Comparison of ENCODE assay signal across 1 cellular context in genomic region chr3:52052831-52053306, GRCh38.
TF ChIP-seq lines count a peak whose summit lies in the region.

No MANE protein-coding gene starts in this region.

TF ChIP-seq in GM12878, 131 proteins besides CTCF, POLR2A, EP300 and RAD21 (continued from another document):
- TF ChIP-seq MTA2 (IDR thresholded peaks at IDR 0.05; ENCODE audit: low read depth) (0 out of 2 replicates have a peak, but pooled peaks have one; percentile 13), SKIL (IDR thresholded peaks at IDR 0.05; ENCODE audit: low read depth, poor library complexity, severe bottlenecking) (no peak), NR2F1 (conservative IDR thresholded peaks at IDR 0.05) (0 out of 2 replicates have a peak, but pooled peaks have one; percentile 18), MYC (IDR thresholded peaks at IDR 0.05; ENCODE audit: insufficient read depth, insufficient read length, insufficient replicate concordance, low read length, severe bottlenecking) (no peak), SIX5 (IDR thresholded peaks at IDR 0.05; ENCODE audit: low read depth, low read length, severe bottlenecking) (no peak), WRNIP1 (IDR thresholded peaks at IDR 0.05; ENCODE audit: borderline replicate concordance, low read depth, low read length) (no peak), TBL1XR1 (IDR thresholded peaks at IDR 0.05; ENCODE audit: low read depth, low read length) (no peak), ESRRA (IDR thresholded peaks at IDR 0.05; ENCODE audit: low read length) (no peak), POLR2AphosphoS2 (IDR thresholded peaks at IDR 0.05; ENCODE audit: low read depth, low read length) (no peak), BACH1 (IDR thresholded peaks at IDR 0.05; ENCODE audit: borderline replicate concordance) (no peak), PBX3 (IDR thresholded peaks at IDR 0.05; ENCODE audit: insufficient replicate concordance, low read depth, low read length) (no peak), SUPT20H (IDR thresholded peaks at IDR 0.05; ENCODE audit: borderline replicate concordance, control insufficient read depth, low read depth, low read length) (no peak), E2F4 (IDR thresholded peaks at IDR 0.05; ENCODE audit: low read depth, low read length) (no peak), MLLT1 (IDR thresholded peaks at IDR 0.05) (no peak), BHLHE40 (IDR thresholded peaks at IDR 0.05; ENCODE audit: borderline replicate concordance in 1 of 2, low read depth in 2 of 2, low read length in 1 of 2) (peak in 1 of 2 experiments; percentile 20; a peak in 1 of 4 replicates), ASH2L (IDR thresholded peaks at IDR 0.05; ENCODE audit: borderline replicate concordance, low read depth) (no peak), CHD2 (IDR thresholded peaks at IDR 0.05; ENCODE audit: borderline replicate concordance, low read depth, low read length) (peak; percentile 46; the same call in 1 of the 2 replicates), FOS (IDR thresholded peaks at IDR 0.05; ENCODE audit: borderline replicate concordance, extremely low read depth, insufficient read length) (no peak), IRF5 (IDR thresholded peaks at IDR 0.05; ENCODE audit: borderline replicate concordance) (no peak), JUNB (IDR thresholded peaks at IDR 0.05) (no peak), ZNF622 (IDR thresholded peaks at IDR 0.05) (no peak), KAT2A (conservative IDR thresholded peaks at IDR 0.05; ENCODE audit: control insufficient read depth, low read depth, low read length) (no peak), NBN (IDR thresholded peaks at IDR 0.05) (no peak), CHD1 (IDR thresholded peaks at IDR 0.05; ENCODE audit: low read depth, low read length) (no peak), POU2F2 (IDR thresholded peaks at IDR 0.05; ENCODE audit: borderline replicate concordance, low read depth, low read length) (no peak), PAX5 (IDR thresholded peaks at IDR 0.05; ENCODE audit: borderline replicate concordance, low read depth, low read length) (no peak), RFX5 (IDR thresholded peaks at IDR 0.05; ENCODE audit: low read depth, low read length) (no peak), SPI1 (IDR thresholded peaks at IDR 0.05; ENCODE audit: borderline replicate concordance, insufficient read depth, low read depth, low read length) (no peak; the same call in 1 of the 2 replicates), RELB (IDR thresholded peaks at IDR 0.05; ENCODE audit: low read depth) (0 out of 2 replicates have a peak, but pooled peaks have one; percentile 34), MTA3 (IDR thresholded peaks at IDR 0.05; ENCODE audit: borderline replicate concordance, low read length) (no peak), ATF2 (IDR thresholded peaks at IDR 0.05; ENCODE audit: low read length) (no peak), MEF2B (IDR thresholded peaks at IDR 0.05; ENCODE audit: partially characterized antibody, poor library complexity, severe bottlenecking) (no peak), CBX3 (IDR thresholded peaks at IDR 0.05; ENCODE audit: borderline replicate concordance, low read depth) (no peak), ETV6 (conservative IDR thresholded peaks at IDR 0.05 in 1 of 2, IDR thresholded peaks at IDR 0.05 in 1 of 2; ENCODE audit: borderline replicate concordance in 1 of 2, low read depth in 1 of 2) (peak in 1 of 2 experiments; percentile 67; a peak in 1 of 4 replicates), TCF7 (IDR thresholded peaks at IDR 0.05; ENCODE audit: borderline replicate concordance) (no peak), SREBF2 (IDR thresholded peaks at IDR 0.05; ENCODE audit: low read length) (no peak)
- TF ChIP-seq, protein P1, sequence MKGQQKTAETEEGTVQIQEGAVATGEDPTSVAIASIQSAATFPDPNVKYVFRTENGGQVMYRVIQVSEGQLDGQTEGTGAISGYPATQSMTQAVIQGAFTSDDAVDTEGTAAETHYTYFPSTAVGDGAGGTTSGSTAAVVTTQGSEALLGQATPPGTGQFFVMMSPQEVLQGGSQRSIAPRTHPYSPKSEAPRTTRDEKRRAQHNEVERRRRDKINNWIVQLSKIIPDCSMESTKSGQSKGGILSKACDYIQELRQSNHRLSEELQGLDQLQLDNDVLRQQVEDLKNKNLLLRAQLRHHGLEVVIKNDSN (IDR thresholded peaks at IDR 0.05; ENCODE audit: borderline replicate concordance, extremely low read length, insufficient read depth, low read depth, low read length) = no peak
- TF ChIP-seq, protein P2, sequence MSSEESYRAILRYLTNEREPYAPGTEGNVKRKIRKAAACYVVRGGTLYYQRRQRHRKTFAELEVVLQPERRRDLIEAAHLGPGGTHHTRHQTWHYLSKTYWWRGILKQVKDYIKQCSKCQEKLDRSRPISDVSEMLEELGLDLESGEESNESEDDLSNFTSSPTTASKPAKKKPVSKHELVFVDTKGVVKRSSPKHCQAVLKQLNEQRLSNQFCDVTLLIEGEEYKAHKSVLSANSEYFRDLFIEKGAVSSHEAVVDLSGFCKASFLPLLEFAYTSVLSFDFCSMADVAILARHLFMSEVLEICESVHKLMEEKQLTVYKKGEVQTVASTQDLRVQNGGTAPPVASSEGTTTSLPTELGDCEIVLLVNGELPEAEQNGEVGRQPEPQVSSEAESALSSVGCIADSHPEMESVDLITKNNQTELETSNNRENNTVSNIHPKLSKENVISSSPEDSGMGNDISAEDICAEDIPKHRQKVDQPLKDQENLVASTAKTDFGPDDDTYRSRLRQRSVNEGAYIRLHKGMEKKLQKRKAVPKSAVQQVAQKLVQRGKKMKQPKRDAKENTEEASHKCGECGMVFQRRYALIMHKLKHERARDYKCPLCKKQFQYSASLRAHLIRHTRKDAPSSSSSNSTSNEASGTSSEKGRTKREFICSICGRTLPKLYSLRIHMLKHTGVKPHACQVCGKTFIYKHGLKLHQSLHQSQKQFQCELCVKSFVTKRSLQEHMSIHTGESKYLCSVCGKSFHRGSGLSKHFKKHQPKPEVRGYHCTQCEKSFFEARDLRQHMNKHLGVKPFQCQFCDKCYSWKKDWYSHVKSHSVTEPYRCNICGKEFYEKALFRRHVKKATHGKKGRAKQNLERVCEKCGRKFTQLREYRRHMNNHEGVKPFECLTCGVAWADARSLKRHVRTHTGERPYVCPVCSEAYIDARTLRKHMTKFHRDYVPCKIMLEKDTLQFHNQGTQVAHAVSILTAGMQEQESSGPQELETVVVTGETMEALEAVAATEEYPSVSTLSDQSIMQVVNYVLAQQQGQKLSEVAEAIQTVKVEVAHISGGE (CRISPR knock-in tag; IDR thresholded peaks at IDR 0.05) = no peak
